Comparison of ENCODE assay signal across 13 cellular contexts in the genomic region with DNA sequence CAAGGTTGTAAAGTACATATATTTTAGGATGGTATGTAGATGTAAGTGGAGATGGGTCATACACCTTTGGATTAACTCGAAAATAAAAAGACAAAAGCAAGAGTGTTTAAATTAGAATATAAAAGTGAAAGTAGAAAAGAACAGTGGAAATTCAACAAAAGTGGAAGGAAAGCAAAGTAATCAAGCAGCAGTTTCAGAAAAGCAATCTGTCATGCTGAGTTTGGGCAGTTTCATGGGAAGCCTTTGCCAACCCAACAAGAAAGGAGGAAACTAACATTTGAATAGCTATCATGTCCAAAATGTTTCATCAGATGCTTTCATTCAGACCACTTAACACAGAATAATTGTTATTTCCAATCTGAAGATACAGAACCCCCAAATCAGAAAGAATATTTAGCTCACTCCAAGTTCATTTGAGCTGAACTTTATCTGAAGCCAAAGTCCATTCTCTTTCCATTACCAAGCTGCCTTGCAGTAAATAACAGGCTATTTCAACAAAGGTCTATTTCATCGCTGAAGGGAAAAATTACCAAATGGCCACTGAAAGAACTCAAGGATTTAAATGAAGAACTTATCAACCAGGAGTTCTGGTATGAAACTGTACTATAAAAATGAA. TPM values are rescaled to one million over a fixed set of nuclear protein-coding genes. Genes with fewer than 3 reads are reported as not detected.
DNase-seq lines count a peak whose midpoint lies in the region; ATAC-seq and TF ChIP-seq lines count a peak whose summit lies in the region.
"Had no signal": no experiment of that assay in that cellular context is flagged by ENCODE, and none has a peak within 500 bp of the region (broad histone marks: within the 10 kb centered on the region; RNA-seq: fewer than 3 reads in every experiment).

No MANE protein-coding gene starts in this region.

- H3K9me2 ChIP-seq in Karpas-422 (replicated peaks; ENCODE audit: insufficient read depth, low read length), result no peaks in the 10 kb centered on the region

- H2BK120ac ChIP-seq in H9 (ENCODE audit: low read depth, low read length, poor library complexity, severe bottlenecking), result no peak overlapping the region

- H4K5ac ChIP-seq in H9 (ENCODE audit: insufficient read length, low read depth, low read length), result no peak overlapping the region

- H3K4me3 ChIP-seq in Karpas-422 (ENCODE audit: low read length) (no peak overlapping the region), adipocyte (ENCODE audit: low read length) (no peak overlapping the region), parathyroid adenoma (ENCODE audit: low read depth, low read length) (no peak overlapping the region)
- H3K4me3 ChIP-seq: A549, adrenal gland, transverse colon had no signal

- no peak for DNase-seq in T-helper 1 cell
- DNase-seq in Karpas-422, result no peak
- no peak for DNase-seq in adipocyte (ENCODE audit: low read depth)
- no peak for DNase-seq in 8988T
- DNase-seq in H9, result no peak
- DNase-seq: adrenal gland, NCI-H1694 treated with DMSO at 0.1 percent for 48 hours, NCI-H526 treated with DMSO at 0.1 percent for 48 hours, transverse colon had no signal

- no peak for ATAC-seq in HG03460 (IDR thresholded peaks at IDR 0.05; ENCODE audit: unreplicated experiment)
- ATAC-seq: A549 had no signal

- peaks cover 12% of the 10 kb centered on the region for H3K36me3 Mint-ChIP-seq in T-helper 1 cell treated with Interleukin-12 subunit alpha and Interleukin-12 subunit beta and Interleukin-4 antibody, amounts not matched to agents 30 μg/mL and 1 μg/mL, for 36 hours (ENCODE audit: low read depth)
- peaks cover 9 to 24% (median 14%) of the 10 kb centered on the region in 3 experiments for H3K36me3 Mint-ChIP-seq in H9 (ENCODE audit: insufficient read depth in 1 of 3, low read depth in 3 of 3)

- no peak overlapping the region for H3K56ac ChIP-seq in H9 (ENCODE audit: insufficient read length, low read depth, low read length)

- no peak overlapping the region for H2BK12ac ChIP-seq in H9 (ENCODE audit: insufficient read length, low read depth, low read length)

- H2AFZ ChIP-seq in Karpas-422 (ENCODE audit: low read length) (peak overlapping the region; percentile 61), parathyroid adenoma (peak overlapping the region; percentile 38), H9 (ENCODE audit: low read length) (no peak overlapping the region)

- H4K8ac ChIP-seq in H9 (replicated peaks; ENCODE audit: insufficient read length, low read depth, low read length), result no peak overlapping the region

- peaks cover 7% of the 10 kb centered on the region for H3K23me2 ChIP-seq in H9 (ENCODE audit: insufficient read length, low read depth, low read length, poor library complexity, severe bottlenecking)

- no peak overlapping the region for H2BK15ac ChIP-seq in H9 (ENCODE audit: low read depth, low read length)

- H3K36me3 ChIP-seq in Karpas-422 (ENCODE audit: insufficient read depth, low read length) (peaks cover 16% of the 10 kb centered on the region; the same call in 1 of the 2 replicates), adipocyte (ENCODE audit: control insufficient read depth, insufficient read depth, low read length, severe bottlenecking) (peaks cover 15% of the 10 kb centered on the region), parathyroid adenoma (ENCODE audit: control insufficient read depth, insufficient read depth, low read length) (no peaks in the 10 kb centered on the region)

- H3K79me1 ChIP-seq in H9 (ENCODE audit: insufficient read depth, low read depth, low read length, poor library complexity, severe bottlenecking), result no peaks in the 10 kb centered on the region

- H4K20me1 ChIP-seq in Karpas-422 (ENCODE audit: insufficient read depth, low read depth, low read length) (no peaks in the 10 kb centered on the region), H9 (ENCODE audit: control insufficient read depth, insufficient read depth, insufficient read length) (no peaks in the 10 kb centered on the region)

- H4K91ac ChIP-seq in H9 (ENCODE audit: insufficient read length, low read depth, low read length), result no peak overlapping the region

- H3K9me3 ChIP-seq in Karpas-422 (ENCODE audit: low read length), result no peaks in the 10 kb centered on the region
- no peaks in the 10 kb centered on the region for H3K9me3 ChIP-seq in adipocyte (ENCODE audit: control insufficient read depth, low read length)
- H3K9me3 ChIP-seq in parathyroid adenoma (ENCODE audit: control insufficient read depth, low read length), result no peaks in the 10 kb centered on the region
- H3K9me3 ChIP-seq in H9 (ENCODE audit: control insufficient read depth, low read depth, low read length), result no peaks in the 10 kb centered on the region
- H3K9me3 ChIP-seq: A549, adrenal gland, transverse colon had no signal

- H3K4ac ChIP-seq in H9 (ENCODE audit: low read depth, low read length), result no peak overlapping the region

- no peak overlapping the region for H3K4me2 ChIP-seq in Karpas-422 (ENCODE audit: low read depth, low read length, poor library complexity, severe bottlenecking)
- H3K4me2 ChIP-seq in parathyroid adenoma (ENCODE audit: low read length), result no peak overlapping the region
- no peak overlapping the region for H3K4me2 ChIP-seq in H9 (ENCODE audit: insufficient read depth, insufficient read length, low read length)
- H3K4me2 ChIP-seq: A549 had no signal

- H3K4me1 ChIP-seq in Karpas-422 (ENCODE audit: low read length) (peaks cover 36% of the 10 kb centered on the region), adipocyte (ENCODE audit: control insufficient read depth, insufficient read depth, low read length) (peaks cover 25% of the 10 kb centered on the region), parathyroid adenoma (peaks cover 2% of the 10 kb centered on the region), H9 (ENCODE audit: insufficient read depth, low read length) (peaks cover 2% of the 10 kb centered on the region)

- no peak overlapping the region for H2AK5ac ChIP-seq in H9 (ENCODE audit: insufficient read length, low read length)

- no peak for TF ChIP-seq CTCF in parathyroid adenoma (IDR thresholded peaks at IDR 0.05)
- no peak for TF ChIP-seq CTCF in H9 (conservative IDR thresholded peaks at IDR 0.05)

- H3K23ac ChIP-seq in H9 (ENCODE audit: insufficient read length, low read depth, low read length), result no peak overlapping the region

- H3K9ac ChIP-seq in Karpas-422 (ENCODE audit: low read length) (no peak overlapping the region), adipocyte (ENCODE audit: low read length) (peak overlapping the region; percentile 11), parathyroid adenoma (no peak overlapping the region), H9 (ENCODE audit: extremely low read depth, insufficient read length, low read length) (no peak overlapping the region)

- no peaks in the 10 kb centered on the region for H3K27me3 Mint-ChIP-seq in T-helper 1 cell treated with Interleukin-12 subunit alpha and Interleukin-12 subunit beta and Interleukin-4 antibody, amounts not matched to agents 30 μg/mL and 1 μg/mL, for 36 hours (ENCODE audit: low read depth)
- no peaks in the 10 kb centered on the region for H3K27me3 Mint-ChIP-seq in H9 (ENCODE audit: low read depth)

- H3K79me2 ChIP-seq in Karpas-422 (ENCODE audit: low read length), result peaks cover 31% of the 10 kb centered on the region
- no peaks in the 10 kb centered on the region for H3K79me2 ChIP-seq in parathyroid adenoma
- peaks cover 4% of the 10 kb centered on the region; the same call in 1 of the 2 replicates for H3K79me2 ChIP-seq in H9 (ENCODE audit: insufficient read depth, low read length)

- no peak overlapping the region for H2BK5ac ChIP-seq in H9 (ENCODE audit: insufficient read length, low read length)

- no peak overlapping the region for H3K14ac ChIP-seq in H9 (ENCODE audit: insufficient read depth, low read length)

- H3K27me3 ChIP-seq in Karpas-422 (ENCODE audit: low read length) (no peaks in the 10 kb centered on the region), adipocyte (replicated peaks; ENCODE audit: control insufficient read depth, insufficient read depth, low read length) (no peaks in the 10 kb centered on the region), parathyroid adenoma (ENCODE audit: control insufficient read depth, insufficient read depth, low read length) (no peaks in the 10 kb centered on the region), H9 (ENCODE audit: insufficient read depth, low read length) (no peaks in the 10 kb centered on the region)
- H3K27me3 ChIP-seq: adrenal gland had no signal

- H3K4me3 Mint-ChIP-seq in T-helper 1 cell treated with Interleukin-12 subunit alpha and Interleukin-12 subunit beta and Interleukin-4 antibody, amounts not matched to agents 30 μg/mL and 1 μg/mL, for 36 hours, result peak overlapping the region; percentile 3
- H3K4me3 Mint-ChIP-seq in H9, result no peak overlapping the region; a peak in 1 of 5 replicates

- no peak overlapping the region for H3K18ac ChIP-seq in H9 (ENCODE audit: insufficient read length, low read depth, low read length)

- H3K27ac ChIP-seq in Karpas-422 (ENCODE audit: low read length), result no peak overlapping the region
- no peak overlapping the region for H3K27ac ChIP-seq in parathyroid adenoma
- no peak overlapping the region for H3K27ac ChIP-seq in H9 (ENCODE audit: insufficient read length, low read depth, low read length)
- H3K27ac ChIP-seq: A549, adrenal gland had no signal

- no CpG with 5 or more reads among the region's 2 CpGs for WGBS in H9 (ENCODE audit: extremely low coverage, insufficient read length, low lambda C conversion rate)

- no peaks in the 10 kb centered on the region for H3K9me3 Mint-ChIP-seq in T-helper 1 cell treated with Interleukin-12 subunit alpha and Interleukin-12 subunit beta and Interleukin-4 antibody, amounts not matched to agents 30 μg/mL and 1 μg/mL, for 36 hours
- no peaks in the 10 kb centered on the region for H3K9me3 Mint-ChIP-seq in H9

- no peak overlapping the region for H2BK20ac ChIP-seq in H9 (ENCODE audit: low read depth, low read length, poor library complexity, severe bottlenecking)

- H3K27ac Mint-ChIP-seq in T-helper 1 cell treated with Interleukin-12 subunit alpha and Interleukin-12 subunit beta and Interleukin-4 antibody, amounts not matched to agents 30 μg/mL and 1 μg/mL, for 36 hours, result peak overlapping the region; percentile 99
- peak overlapping the region in 1 of 3 experiments; percentile 32; a peak in 2 of 7 replicates for H3K27ac Mint-ChIP-seq in H9

- H3T11ph ChIP-seq in H9 (ENCODE audit: low read length), result no peak overlapping the region

- H3K4me1 Mint-ChIP-seq in T-helper 1 cell treated with Interleukin-12 subunit alpha and Interleukin-12 subunit beta and Interleukin-4 antibody, amounts not matched to agents 30 μg/mL and 1 μg/mL, for 36 hours (ENCODE audit: low read depth), result peaks cover 45% of the 10 kb centered on the region
- H3K4me1 Mint-ChIP-seq in H9, result peaks cover 38 to 49% of the 10 kb centered on the region in 2 experiments

RNA-seq across cellular contexts. Expression of gene EXOSC9, which starts 1.8 kb away (rescaled TPM):
- total RNA-seq in Karpas-422 (2014; rRNA removed; shearing (Covaris generic); ENCODE audit: low replicate concordance), result 38.2 and 42.2 TPM in 2 replicates
- 68.6 and 69.1 TPM in 2 replicates for total RNA-seq in H9 (2021)

RNA-seq across cellular contexts. Expression of gene CCNA2, which starts 24.4 kb away (rescaled TPM):
- 37.0 and 46.8 TPM in 2 replicates for total RNA-seq in Karpas-422 (2014; rRNA removed; shearing (Covaris generic); ENCODE audit: low replicate concordance)
- 89.0 and 89.2 TPM in 2 replicates for total RNA-seq in H9 (2021)

RNA-seq across cellular contexts. Expression of gene SMIM43, which starts 34.4 kb away (rescaled TPM):
- not detected in 2 replicates for total RNA-seq in Karpas-422 (2014; rRNA removed; shearing (Covaris generic); ENCODE audit: low replicate concordance)
- total RNA-seq in H9 (2021), result 1.0 and 1.2 TPM in 2 replicates
